30 cellular contexts compared by ENCODE assay signal in the genomic region with DNA sequence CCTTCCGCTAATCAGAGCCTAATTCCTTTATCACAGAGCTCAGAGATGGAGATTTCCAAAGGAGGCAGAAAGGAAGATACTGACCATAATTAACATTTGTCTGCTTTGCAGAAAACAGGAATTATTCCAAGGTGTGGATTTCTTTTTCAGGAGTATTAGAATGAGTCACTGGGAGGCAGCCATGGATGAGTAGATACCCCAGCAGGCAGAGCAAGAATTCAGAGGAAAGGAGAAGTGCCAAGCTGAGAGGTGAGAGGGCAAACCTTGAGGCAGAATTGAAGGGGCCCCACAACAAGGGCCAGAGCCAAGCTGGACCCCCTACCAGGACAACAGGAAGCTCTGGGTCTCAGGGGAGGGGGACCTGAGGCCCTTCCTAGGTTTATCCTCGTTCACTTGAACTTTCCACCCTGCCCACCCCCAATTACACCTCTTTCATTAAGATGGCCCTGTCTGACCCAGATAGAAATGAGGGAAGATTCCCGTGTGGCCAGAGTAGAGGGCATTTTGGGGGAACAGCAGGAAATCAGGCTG. TPM values are rescaled to one million over a fixed set of nuclear protein-coding genes. Genes with fewer than 3 reads are reported as not detected.
DNase-seq lines count a peak whose midpoint lies in the region; ATAC-seq and TF ChIP-seq lines count a peak whose summit lies in the region.
"Had no signal": no experiment of that assay in that cellular context is flagged by ENCODE, and none has a peak within 500 bp of the region (broad histone marks: within the 10 kb centered on the region; RNA-seq: fewer than 3 reads in every experiment).

No MANE protein-coding gene starts in this region.

- H3K14ac ChIP-seq in neuronal stem cell (ENCODE audit: low read length): no peak overlapping the region

- H3K9me3 ChIP-seq in PC-9 (ENCODE audit: insufficient read depth, low read depth) (no peaks in the 10 kb centered on the region), neuronal stem cell (replicated peaks in 1 of 2; ENCODE audit: control insufficient read depth in 2 of 2, insufficient read depth in 1 of 2, low read depth in 1 of 2, low read length in 2 of 2) (no peaks in the 10 kb centered on the region)
- H3K9me3 ChIP-seq: A549, adrenal gland, BE2C, heart left ventricle, left ventricle myocardium inferior, MG63, psoas muscle, SK-N-SH, testis had no signal

- no peak overlapping the region for H2BK12ac ChIP-seq in neuronal stem cell (ENCODE audit: low read length)

- H3K9me2 ChIP-seq in PC-9 (ENCODE audit: insufficient read depth): no peaks in the 10 kb centered on the region
- H3K9me2 ChIP-seq: SK-N-SH had no signal

- H3K36me3 Mint-ChIP-seq in HFFc6 (ENCODE audit: low read depth): no peaks in the 10 kb centered on the region
- H3K36me3 Mint-ChIP-seq: IgD-negative memory B cell had no signal

- no peaks in the 10 kb centered on the region for H3K9me3 Mint-ChIP-seq in HFFc6
- H3K9me3 Mint-ChIP-seq: activated B cell treated with CpG ODN at 0.5 μM for 24 hours, IgD-negative memory B cell, neural crest cell had no signal

- H4K20me1 ChIP-seq in PC-9 (ENCODE audit: insufficient read depth): no peaks in the 10 kb centered on the region

- peaks cover 3% of the 10 kb centered on the region; the same call in 1 of the 2 replicates for H3F3A ChIP-seq in PC-9 (ENCODE audit: insufficient read depth, low read depth)

- H3K27me3 Mint-ChIP-seq in HFFc6 (ENCODE audit: insufficient read depth): peaks cover 24% of the 10 kb centered on the region

- BruUV-seq in PC-9 (replicated peaks; lab: Mats Ljungman, UMichigan): no TSS peak

- H3K36me3 ChIP-seq in PC-9 (ENCODE audit: low read depth): no peaks in the 10 kb centered on the region
- no peaks in the 10 kb centered on the region for H3K36me3 ChIP-seq in neuronal stem cell (replicated peaks in 1 of 2; ENCODE audit: control insufficient read depth in 2 of 2, insufficient read depth in 2 of 2, low read length in 2 of 2)
- H3K36me3 ChIP-seq: adrenal gland, BE2C, heart left ventricle, left ventricle myocardium inferior, MG63 had no signal

- no peak overlapping the region for H2AK5ac ChIP-seq in neuronal stem cell (ENCODE audit: low read depth, low read length)

- no peaks in the 10 kb centered on the region for H3K79me2 ChIP-seq in PC-9 (ENCODE audit: low read depth)

- CTCF ChIA-PET in PC-9 (lab: Charles Lee): no interaction called here

- H3K4me3 ChIP-seq in PC-9: no peak overlapping the region
- no peak overlapping the region for H3K4me3 ChIP-seq in epithelial cell of esophagus (ENCODE audit: low read length)
- H3K4me3 ChIP-seq in neuronal stem cell (ENCODE audit: low read length in 2 of 2): no peak overlapping the region
- H3K4me3 ChIP-seq: A549, adrenal gland, heart left ventricle, left ventricle myocardium inferior, MG63, psoas muscle, skin epidermis, testis had no signal

- TF ChIP-seq CTCF in PC-9 (conservative IDR thresholded peaks at IDR 0.05) (no peak), epithelial cell of esophagus (IDR thresholded peaks at IDR 0.05; ENCODE audit: insufficient read depth, low read depth, low read length, missing control alignments) (no peak), HFFc6 (IDR thresholded peaks at IDR 0.05) (no peak)

- no peak overlapping the region for H2BK15ac ChIP-seq in neuronal stem cell (ENCODE audit: low read length)

- no peak overlapping the region for H3K9ac ChIP-seq in neuronal stem cell (ENCODE audit: low read depth, low read length, poor library complexity)
- H3K9ac ChIP-seq: SK-N-SH had no signal

- in situ Hi-C loops in ACHN (cut with HindIII; ENCODE audit: low pct_ligation_motif_present, low pct_unique_long_range_greater_than_20kb, low sequenced_read_pairs): no loop called here

- intact Hi-C loops in PC-9 (cut with micrococcal nuclease; ENCODE audit: unreplicated experiment): loop anchor here (10.0 kb wide), 1 partner anchor 165 kb away; no protein-coding TSS in a partner anchor

- H3K18ac ChIP-seq in neuronal stem cell (ENCODE audit: low read length): no peak overlapping the region

- H3K27ac ChIP-seq in PC-9: no peak overlapping the region
- H3K27ac ChIP-seq in neuronal stem cell (replicated peaks; ENCODE audit: low read length): peak overlapping the region; percentile 47
- H3K27ac ChIP-seq: A549, heart left ventricle, left ventricle myocardium inferior, psoas muscle, testis had no signal

- peak; percentile 29 for DNase-seq in ACHN
- no peak for DNase-seq in PC-9
- peak; percentile 44 for DNase-seq in epithelial cell of esophagus (ENCODE audit: low read depth)
- no peak for DNase-seq in neuronal stem cell (ENCODE audit: low spot score)
- DNase-seq in A172 (ENCODE audit: low spot score): no peak
- DNase-seq in stimulated activated CD4-positive, alpha-beta T cell treated with anti-CD3 and anti-CD28 coated beads, Interleukin-4, amount 100 ng/mL, for 24 hours: no peak
- no peak for DNase-seq in HFFc6
- DNase-seq: activated B cell treated with CpG ODN at 0.5 μM for 24 hours; activated CD4-positive, alpha-beta T cell treated with anti-CD3 and anti-CD28 coated beads, Interleukin-2, amount 50 U/mL, for 48 hours; activated gamma-delta T cell treated with Interleukin-2 at 50 U/mL for 16 hours; adrenal gland; Calu3; GOT3; left ventricle myocardium inferior; MG63; NCI-H1436; NCI-H510A; NK-92 treated with Interleukin-12 subunit alpha and Interleukin-12 subunit beta, amount 100 ng/mL, for 24 hours; stimulated activated naive CD4-positive, alpha-beta T cell; testis had no signal

- no peak overlapping the region for H4K91ac ChIP-seq in neuronal stem cell (ENCODE audit: low read depth, low read length, poor library complexity)

- H3K4me2 ChIP-seq in PC-9 (peak overlapping the region; percentile 46), neuronal stem cell (ENCODE audit: insufficient read depth, low read length, poor library complexity, severe bottlenecking) (peak overlapping the region; percentile 21)
- H3K4me2 ChIP-seq: A549, SK-N-SH had no signal

- POLR2A ChIA-PET in PC-9 (lab: Charles Lee; ENCODE audit: unreplicated experiment): no interaction called here

- ATAC-seq in GM21360 (IDR thresholded peaks at IDR 0.05; ENCODE audit: unreplicated experiment): no peak
- ATAC-seq: A549, heart left ventricle, psoas muscle had no signal

- peaks cover 21% of the 10 kb centered on the region for H3K4me1 Mint-ChIP-seq in HFFc6 (ENCODE audit: low read depth)

- no peak overlapping the region for H3K23ac ChIP-seq in neuronal stem cell (ENCODE audit: low read depth, low read length, poor library complexity)

- H3K4me3 Mint-ChIP-seq in HFFc6: no peak overlapping the region
- H3K4me3 Mint-ChIP-seq: activated B cell treated with CpG ODN at 0.5 μM for 24 hours; dendritic cell treated with granulocyte-macrophage colony-stimulating factor and Interleukin-4, amounts not matched to agents 40 ng/mL and 50 ng/mL, for 4 days; IgD-negative memory B cell; neural crest cell had no signal

- no CpG with 5 or more reads among the region's 3 CpGs for WGBS in neuronal stem cell (ENCODE audit: extremely low coverage in 2 of 2, insufficient read length in 2 of 2, insufficient replicate concordance in 1 of 2), 2 donors

- H2BK5ac ChIP-seq in neuronal stem cell (ENCODE audit: low read length): no peak overlapping the region

- no peak overlapping the region for H2BK120ac ChIP-seq in neuronal stem cell (ENCODE audit: low read depth, low read length)

- H3K79me1 ChIP-seq in neuronal stem cell (ENCODE audit: low read depth, low read length): no peaks in the 10 kb centered on the region

- no peak overlapping the region for H3K4ac ChIP-seq in neuronal stem cell (ENCODE audit: low read length)

- H4K8ac ChIP-seq in neuronal stem cell (ENCODE audit: low read depth, low read length): no peak overlapping the region

- H2AFZ ChIP-seq in PC-9: no peak overlapping the region
- H2AFZ ChIP-seq in neuronal stem cell (ENCODE audit: low read length): no peak overlapping the region

- no peak overlapping the region for H3K27ac Mint-ChIP-seq in HFFc6
- H3K27ac Mint-ChIP-seq: activated B cell treated with CpG ODN at 0.5 μM for 24 hours; dendritic cell treated with granulocyte-macrophage colony-stimulating factor and Interleukin-4, amounts not matched to agents 40 ng/mL and 50 ng/mL, for 4 days; IgD-negative memory B cell had no signal

- peaks cover 12% of the 10 kb centered on the region for H3K4me1 ChIP-seq in PC-9 (replicated peaks; ENCODE audit: insufficient read depth)
- H3K4me1 ChIP-seq in neuronal stem cell (ENCODE audit: control insufficient read depth in 2 of 2, insufficient read depth in 1 of 2, low read depth in 1 of 2, low read length in 2 of 2): peaks cover 5 to 35% of the 10 kb centered on the region in 2 donors
- H3K4me1 ChIP-seq: A549, adrenal gland, left ventricle myocardium inferior, psoas muscle, testis had no signal

- H3K27me3 ChIP-seq in PC-9 (ENCODE audit: insufficient read depth, low read depth) (no peaks in the 10 kb centered on the region), neuronal stem cell (ENCODE audit: control insufficient read depth in 3 of 3, insufficient read depth in 3 of 3, low read depth in 1 of 3, low read length in 3 of 3) (peaks cover 0 to 61% (median 0%) of the 10 kb centered on the region in 3 experiments)
- H3K27me3 ChIP-seq: BE2C, MG63, testis had no signal

RNA-seq across cellular contexts. Expression of a gene that starts 33.2 kb away (rescaled TPM):
- total RNA-seq in PC-9 (2021): 0.37 and 0.50 TPM in 2 replicates
- polyA plus RNA-seq in neuronal stem cell (2013, experiment 1 of 2): 0.04 TPM
- polyA plus RNA-seq in neuronal stem cell (2013, experiment 2 of 2): 0.01 TPM
- total RNA-seq in A172 (2014; rRNA removed; shearing (Covaris generic)): not detected in 2 replicates
- total RNA-seq in HFFc6 (2021; fragmentation: NEBNext Ultra II Directional; extraction: Animal tissue kit (Norgen Biotek cat#: 25700)): under 1 TPM in 1 of 6 experiments, not detected in 5; 0.06 TPM
- total RNA-seq: Calu3, left ventricle myocardium inferior, psoas muscle had no signal
- polyA plus RNA-seq: heart left ventricle, IgD-negative memory B cell had no signal

Comparison
In these comparisons a context has a peak if more than half of its experiments do, and no peak if none do; other contexts are left out.
1. DNase-seq: peak in ACHN (single experiment) and epithelial cell of esophagus (single experiment); none in PC-9 (0 of 2), neuronal stem cell (single experiment), A172 (single experiment), stimulated activated CD4-positive, alpha-beta T cell treated with anti-CD3 and anti-CD28 coated beads, Interleukin-4, amount 100 ng/mL, for 24 hours (single experiment) and HFFc6 (single experiment).